ENCODE assay signal across 8 cellular contexts in the genomic region with DNA sequence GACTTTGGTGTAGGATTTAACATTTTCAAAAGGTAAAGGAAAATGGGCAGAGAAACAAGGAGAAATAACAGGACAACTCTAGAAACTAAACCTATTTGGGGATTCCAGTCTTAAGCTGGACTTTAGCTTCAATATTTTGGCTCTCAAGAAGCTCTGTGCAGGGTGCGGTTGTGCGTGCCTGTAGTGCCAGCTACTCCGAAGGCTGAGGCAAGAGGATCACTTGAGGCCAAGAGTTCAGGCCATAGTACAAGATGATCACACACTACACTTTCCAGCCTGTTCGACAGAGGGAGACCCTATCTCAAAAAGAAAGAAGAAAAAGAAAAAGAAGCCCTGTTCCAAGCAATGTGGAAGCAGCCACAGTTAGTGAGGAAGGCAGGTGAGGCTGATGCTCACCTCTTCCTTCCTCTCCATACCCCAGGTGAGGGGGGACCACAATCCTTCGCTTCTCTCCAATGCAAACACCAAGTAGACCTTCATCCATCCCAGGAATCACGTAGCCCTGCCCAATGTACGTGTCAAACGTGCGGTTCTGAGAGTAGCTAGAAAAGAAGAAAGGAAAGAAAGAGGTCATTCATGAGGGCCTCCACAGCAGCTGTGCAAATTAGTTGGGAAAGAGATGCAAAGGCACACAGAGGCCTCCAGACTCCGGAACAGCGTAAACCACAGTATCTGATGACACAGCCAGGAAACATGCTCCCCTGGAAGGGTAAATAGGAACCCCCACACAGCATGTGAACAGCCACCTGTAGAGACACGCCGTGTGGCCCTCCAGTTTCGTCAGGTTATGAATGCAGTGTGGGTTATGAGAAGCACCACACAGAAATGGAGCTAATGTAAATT.
DNase-seq lines count a peak whose midpoint lies in the region; ATAC-seq and TF ChIP-seq lines count a peak whose summit lies in the region.
"Not testable (repeated sequence)": the region's sequence is repeated elsewhere in the genome, so short reads cannot be mapped to it uniquely, and the experiment has no call there.

No MANE protein-coding gene starts in this region.

- TF ChIP-seq CTCF in RWPE1 (conservative IDR thresholded peaks at IDR 0.05; ENCODE audit: low read depth); astrocyte of the cerebellum (IDR thresholded peaks at IDR 0.05; ENCODE audit: low read depth, low read length, missing control alignments): not testable (repeated sequence)

- H3K27ac ChIP-seq in RWPE1, result peak overlapping the region; percentile 85

- not testable (repeated sequence) for H3K4me3 ChIP-seq in astrocyte of the cerebellum (ENCODE audit: low read depth, low read length)

- intact Hi-C loops in sciatic nerve (cut with DNase I), result not testable (repeated sequence)

- in situ Hi-C loops in astrocyte of the cerebellum (cut with HindIII; ENCODE audit: low sequenced_read_pairs), result not testable (repeated sequence)

- CTCF ChIA-PET in RWPE1 (lab: Yijun Ruan, JAX), result interaction anchor here (0.7 kb wide), 1 partner anchor 72 kb away, joined by 3 read pairs; no protein-coding TSS in a partner anchor

- POLR2A ChIA-PET in RWPE1 (lab: Yijun Ruan, JAX; ENCODE audit: low non-redundant PET), result not testable (repeated sequence)

- ATAC-seq in GM19395 (IDR thresholded peaks at IDR 0.05; ENCODE audit: unreplicated experiment), result peak; percentile 93
- peak; percentile 91 for ATAC-seq in HG02571 (IDR thresholded peaks at IDR 0.05; ENCODE audit: unreplicated experiment)
- peak; percentile 69 for ATAC-seq in HG03159 (IDR thresholded peaks at IDR 0.05; ENCODE audit: unreplicated experiment)
- ATAC-seq in sciatic nerve, result peak; percentile 74

- DNase-seq in GF-D8 (lab: John Stamatoyannopoulos, UW) (peak; percentile 46), NCI-H146 treated with DMSO at 0.1 percent for 48 hours (lab: John Stamatoyannopoulos, UW; ENCODE audit: unreplicated experiment) (peak; percentile 87), RWPE1 (ENCODE audit: low spot score) (peak; percentile 55), astrocyte of the cerebellum (ENCODE audit: low read depth) (peak; percentile 20)
- DNase-seq in sciatic nerve (ENCODE audit: low spot score), result not testable (repeated sequence)
